10 cellular contexts compared by ENCODE assay signal in genomic region chr19:55156202-55157063, GRCh38. TPM values are rescaled to one million over a fixed set of nuclear protein-coding genes. Genes with fewer than 3 reads are reported as not detected.
DNase-seq lines count a peak whose midpoint lies in the region; ATAC-seq, FAIRE-seq and TF ChIP-seq lines count a peak whose summit lies in the region.
"Had no signal": no experiment of that assay in that cellular context is flagged by ENCODE, and none has a peak within 500 bp of the region (broad histone marks: within the 10 kb centered on the region; RNA-seq: fewer than 3 reads in every experiment).

No MANE protein-coding gene starts in this region.

- no peak for TF ChIP-seq EP300 in HepG2 (IDR thresholded peaks at IDR 0.05; ENCODE audit: low read depth in 2 of 2, low read length in 2 of 2)
- no peak for TF ChIP-seq EP300 in HepG2 (CRISPR knock-in tag; IDR thresholded peaks at IDR 0.05; ENCODE audit: borderline replicate concordance)

- in situ Hi-C loops in HepG2 (cut with HindIII; ENCODE audit: extremely low pct_ligation_motif_present, low pct_unique_long_range_greater_than_20kb), result no loop called here

- no peaks in the 10 kb centered on the region for H3K36me3 ChIP-seq in HepG2 (replicated peaks in 1 of 2; ENCODE audit: control insufficient read depth in 1 of 2, insufficient read depth in 2 of 2, low read length in 2 of 2)
- H3K36me3 ChIP-seq in right lobe of liver, result no peaks in the 10 kb centered on the region
- H3K36me3 ChIP-seq in mesenchymal stem cell (ENCODE audit: control insufficient read depth in 1 of 2, insufficient read depth in 2 of 2, low read depth in 1 of 2, low read length in 2 of 2), result no peaks in the 10 kb centered on the region
- H3K36me3 ChIP-seq in aorta (ENCODE audit: control insufficient read depth in 1 of 2, insufficient read depth in 2 of 2, low read length in 1 of 2), result no peaks in the 10 kb centered on the region

- POLR2A ChIA-PET in HepG2 (lab: Yijun Ruan, JAX), result interaction anchor here (0.6 to 1.2 kb wide), 4 partner anchors 76 to 238 kb away, joined by 3 to 4 read pairs (median 4); partner anchors contain the start of gene PPP6R1

- FAIRE-seq in HepG2 (lab: Jason Lieb, UNC), result no peak

- TF ChIP-seq RAD21 in HepG2 (CRISPR knock-in tag; IDR thresholded peaks at IDR 0.05), result no peak

- WGBS in HepG2 (ENCODE audit: low lambda C conversion rate), result 5% methylated on average over 17 of the region's 52 CpGs
- WGBS in right lobe of liver (ENCODE audit: insufficient coverage, low coverage, low lambda C conversion rate, missing lambda C conversion rate), result 5% methylated on average over 19 of the region's 52 CpGs
- WGBS in mesenchymal stem cell, result 7% methylated on average over 38 of the region's 52 CpGs
- 3 to 5% methylated on average over 48 to 52 of the region's 52 CpGs for WGBS in aorta, 2 donors

- H3K9me3 ChIP-seq in HepG2 (ENCODE audit: low read length), result peaks cover 8% of the 10 kb centered on the region
- no peaks in the 10 kb centered on the region for H3K9me3 ChIP-seq in right lobe of liver
- H3K9me3 ChIP-seq in mesenchymal stem cell (ENCODE audit: control insufficient read depth, low read length), result peaks cover 6% of the 10 kb centered on the region
- H3K9me3 ChIP-seq in aorta (ENCODE audit: control insufficient read depth, low read length), result no peaks in the 10 kb centered on the region

- H4K8ac ChIP-seq in mesenchymal stem cell (ENCODE audit: low read length), result no peak overlapping the region

- intact Hi-C loops in HepG2 (cut with micrococcal nuclease; ENCODE audit: unreplicated experiment), result no loop called here
- intact Hi-C loops in right lobe of liver (cut with DNase I), result no loop called here
- intact Hi-C loops in dorsolateral prefrontal cortex (cut with DNase I), result no loop called here
- intact Hi-C loops in aorta (cut with DNase I), result no loop called here

- H3K4me2 ChIP-seq in HepG2 (ENCODE audit: low read depth, low read length), result peak overlapping the region; percentile 74
- no peak overlapping the region for H3K4me2 ChIP-seq in mesenchymal stem cell (ENCODE audit: low read length, poor library complexity, severe bottlenecking)

- H3K9ac ChIP-seq in HepG2 (ENCODE audit: insufficient read depth, low read depth, low read length) (peak overlapping the region; percentile 46; the same call in 1 of the 2 replicates), mesenchymal stem cell (ENCODE audit: low read length) (no peak overlapping the region)

- H3K27me3 ChIP-seq in HepG2 (ENCODE audit: control insufficient read depth in 1 of 2, insufficient read depth in 2 of 2, low read length in 2 of 2) (peaks cover 0 to 24% of the 10 kb centered on the region in 2 experiments; a peak in 2 of 5 replicates), right lobe of liver (peaks cover 0 to 15% of the 10 kb centered on the region in 2 donors), dorsolateral prefrontal cortex (peaks cover 0 to 64% (median 38%) of the 10 kb centered on the region in 45 donors), mesenchymal stem cell (ENCODE audit: control insufficient read depth in 1 of 2, insufficient read depth in 1 of 2, low read length in 2 of 2) (peaks cover 28 to 29% of the 10 kb centered on the region in 2 experiments), aorta (ENCODE audit: control insufficient read depth in 1 of 2, insufficient read depth in 2 of 2, low read length in 1 of 2) (no peaks in the 10 kb centered on the region)

- H4K91ac ChIP-seq in mesenchymal stem cell (ENCODE audit: low read length), result no peak overlapping the region

- no TSS peak for BruUV-seq in HepG2 (replicated peaks; lab: Mats Ljungman, UMichigan)

- H2BK15ac ChIP-seq in mesenchymal stem cell (ENCODE audit: low read depth, poor library complexity, severe bottlenecking), result no peak overlapping the region

- H3K27ac ChIP-seq in HepG2 (ENCODE audit: extremely low read length, insufficient read depth, low read length), result no peak overlapping the region
- H3K27ac ChIP-seq in right lobe of liver, result no peak overlapping the region
- H3K27ac ChIP-seq in dorsolateral prefrontal cortex, result no peak overlapping the region
- no peak overlapping the region for H3K27ac ChIP-seq in mesenchymal stem cell (ENCODE audit: low read length, poor library complexity, severe bottlenecking)
- no peak overlapping the region for H3K27ac ChIP-seq in aorta (ENCODE audit: low read depth in 1 of 2, low read length in 2 of 2)
- H3K27ac ChIP-seq: skin epidermis, VCaP had no signal

- no peak overlapping the region for H3K23ac ChIP-seq in mesenchymal stem cell (ENCODE audit: low read length in 2 of 2)

- H2BK5ac ChIP-seq in mesenchymal stem cell (ENCODE audit: low read depth, low read length, poor library complexity, severe bottlenecking), result no peak overlapping the region

- H2AFZ ChIP-seq in HepG2 (ENCODE audit: low read length), result no peak overlapping the region
- H2AFZ ChIP-seq in mesenchymal stem cell (ENCODE audit: low read depth, low read length), result peak overlapping the region; percentile 18

- H3K4me3 ChIP-seq in HepG2 (replicated peaks in 1 of 3; ENCODE audit: insufficient read depth in 1 of 3, low read depth in 2 of 3, low read length in 3 of 3), result peak overlapping the region; percentile 45 to 71 (median 51); a peak in 5 of 6 replicates
- H3K4me3 ChIP-seq in right lobe of liver, result no peak overlapping the region
- peak overlapping the region in 30 of 59 donors; percentile 7 to 51 (median 35) for H3K4me3 ChIP-seq in dorsolateral prefrontal cortex
- H3K4me3 ChIP-seq in mesenchymal stem cell (ENCODE audit: insufficient read depth in 1 of 2, low read depth in 1 of 2, low read length in 2 of 2), result no peak overlapping the region
- no peak overlapping the region for H3K4me3 ChIP-seq in aorta (ENCODE audit: low read length in 2 of 2)

- no peak overlapping the region for H3K18ac ChIP-seq in mesenchymal stem cell (ENCODE audit: low read depth in 1 of 2, low read length in 2 of 2)

- no peak overlapping the region for H2BK12ac ChIP-seq in mesenchymal stem cell (ENCODE audit: low read length in 2 of 2)

- no peak overlapping the region for H2BK120ac ChIP-seq in mesenchymal stem cell (ENCODE audit: low read depth, low read length)

- no peaks in the 10 kb centered on the region for H4K20me1 ChIP-seq in HepG2 (ENCODE audit: insufficient read depth, low read length)

- no peaks in the 10 kb centered on the region for H3K79me2 ChIP-seq in HepG2 (ENCODE audit: insufficient read depth, low read length)

- no peaks in the 10 kb centered on the region for H3K79me1 ChIP-seq in mesenchymal stem cell (replicated peaks; ENCODE audit: low read length, poor library complexity, severe bottlenecking)

- ATAC-seq in HepG2, result peak; percentile 54
- ATAC-seq in right lobe of liver, result no peak
- no peak for ATAC-seq in HG03108 (IDR thresholded peaks at IDR 0.05; ENCODE audit: unreplicated experiment)
- no peak for ATAC-seq in aorta (ENCODE audit: low FRiP score)

- no peak overlapping the region for H2AK5ac ChIP-seq in mesenchymal stem cell (ENCODE audit: low read length, severe bottlenecking)

- H3K4me1 ChIP-seq in HepG2 (ENCODE audit: insufficient read depth, low read length), result peaks cover 20% of the 10 kb centered on the region
- H3K4me1 ChIP-seq in right lobe of liver, result no peaks in the 10 kb centered on the region
- H3K4me1 ChIP-seq in mesenchymal stem cell (ENCODE audit: control insufficient read depth, insufficient read depth, low read depth, low read length), result peaks cover 30% of the 10 kb centered on the region
- no peaks in the 10 kb centered on the region for H3K4me1 ChIP-seq in aorta (ENCODE audit: control insufficient read depth in 1 of 2, insufficient read depth in 2 of 2, low read length in 2 of 2)

- no peak overlapping the region for H3K14ac ChIP-seq in mesenchymal stem cell (ENCODE audit: low read length in 2 of 2)

- no peak overlapping the region for H3K4ac ChIP-seq in mesenchymal stem cell (ENCODE audit: low read depth in 1 of 2, low read length in 2 of 2)

- DNase-seq in HepG2 (ENCODE audit: low spot score), result peak; percentile 64
- DNase-seq in right lobe of liver, result no peak
- peak; percentile 30 for DNase-seq in NOMO-1 treated with DMSO at 0.1 percent for 48 hours (lab: John Stamatoyannopoulos, UW; ENCODE audit: unreplicated experiment)
- DNase-seq in dorsolateral prefrontal cortex, result no peak
- peak; percentile 39 for DNase-seq in mesenchymal stem cell
- DNase-seq in NCI-H2171 (lab: John Stamatoyannopoulos, UW), result no peak
- DNase-seq in aorta, result no peak

- CTCF ChIA-PET in HepG2 (lab: Yijun Ruan, JAX; ENCODE audit: low intra/inter-chr PET ratio, low total read pairs), result no interaction called here

- TF ChIP-seq CTCF in HepG2 (CRISPR knock-in tag; IDR thresholded peaks at IDR 0.05) (no peak), right lobe of liver (IDR thresholded peaks at IDR 0.05) (no peak), dorsolateral prefrontal cortex (IDR thresholded peaks at IDR 0.05 in 54 of 56, conservative IDR thresholded peaks at IDR 0.05 in 2 of 56; ENCODE audit: low read depth in 1 of 56, partially characterized antibody in 56 of 56) (no peak)

- TF ChIP-seq POLR2A in HepG2 (IDR thresholded peaks at IDR 0.05; ENCODE audit: insufficient read depth in 1 of 2, low read depth in 2 of 2, low read length in 2 of 2) (no peak), right lobe of liver (IDR thresholded peaks at IDR 0.05) (no peak)

RNA-seq across cellular contexts. Expression of gene TNNI3, which starts 1.1 kb away (rescaled TPM):
- total RNA-seq in HepG2 (2016; rRNA removed; fragmentation: Illumina TruSeq; extraction: Trizol) (3.5 and 3.7 TPM in 2 replicates), right lobe of liver (under 1 TPM in 3 of 6 experiments, not detected in 3; 0.43 to 0.83 (median 0.62) TPM), dorsolateral prefrontal cortex (1 to 10 TPM in 7 of 120 experiments, under 1 TPM in 5, not detected in 108; 0.73 to 2.4 (median 1.2) TPM), aorta (not detected)
- 1.9 and 3.2 TPM in 2 replicates for total RNA-seq in HepG2 (2016; cell fraction: cytosol; rRNA removed; fragmentation: Illumina TruSeq; extraction: Trizol; ENCODE audit: low read depth)
- total RNA-seq in HepG2 (2016; cell fraction: insoluble cytoplasmic fraction; rRNA removed; fragmentation: Illumina TruSeq; extraction: Trizol), result 3.8 and 5.6 TPM in 2 replicates
- total RNA-seq in HepG2 (2016; cell fraction: membrane; rRNA removed; fragmentation: Illumina TruSeq; extraction: Trizol), result 2.0 and 2.4 TPM in 2 replicates
- total RNA-seq in HepG2 (2016; cell fraction: nucleus; rRNA removed; fragmentation: Illumina TruSeq; extraction: Trizol), result 1.6 and 2.3 TPM in 2 replicates
- polyA plus RNA-seq in HepG2 (2011; rRNA removed) (3.7 TPM in 2 replicates), aorta (10 to 100 TPM in 1 of 2 donors, under 1 TPM in 1; 0.51 to 14.1 TPM)
- polyA plus RNA-seq in HepG2 (2011; cell fraction: cytosol; rRNA removed), result 4.8 and 5.7 TPM in 2 replicates
- 2.4 and 3.1 TPM in 2 replicates for polyA plus RNA-seq in HepG2 (2011; cell fraction: nucleus; rRNA removed)
- polyA plus RNA-seq in HepG2 (2012), result 4.6 and 9.0 TPM in 2 replicates
- 1.5 and 2.8 TPM in 2 replicates for polyA plus RNA-seq in HepG2 (2016; cell fraction: cytosol; fragmentation: Illumina TruSeq; extraction: Trizol; ENCODE audit: low read depth)
- 4.3 and 5.1 TPM in 2 replicates for polyA plus RNA-seq in HepG2 (2016; cell fraction: insoluble cytoplasmic fraction; fragmentation: Illumina TruSeq; extraction: Trizol; ENCODE audit: low read depth)
- 1.1 and 1.6 TPM in 2 replicates for polyA plus RNA-seq in HepG2 (2016; cell fraction: membrane; fragmentation: Illumina TruSeq; extraction: Trizol; ENCODE audit: low read depth)
- polyA plus RNA-seq in HepG2 (2016; cell fraction: nucleus; fragmentation: Illumina TruSeq; extraction: Trizol; ENCODE audit: insufficient read depth, low read depth), result 3.4 TPM in 2 replicates
- polyA minus RNA-seq in HepG2 (2011; rRNA and poly(A)+ RNA removed; ENCODE audit: low replicate concordance), result 0.48 and 0.75 TPM in 2 replicates
- polyA minus RNA-seq in HepG2 (2011; cell fraction: cytosol; rRNA and poly(A)+ RNA removed), result not detected in 2 replicates
- polyA minus RNA-seq in HepG2 (2011; cell fraction: nucleus; rRNA and poly(A)+ RNA removed), result not detected in 2 replicates
- polyA plus RNA-seq in mesenchymal stem cell (2013, experiment 1 of 2), result 0.18 TPM
- 0.18 TPM for polyA plus RNA-seq in mesenchymal stem cell (2013, experiment 2 of 2)

RNA-seq across cellular contexts. Expression of gene TNNT1, which starts 7.4 kb away (rescaled TPM):
- 1.3 and 1.4 TPM in 2 replicates for total RNA-seq in HepG2 (2016; rRNA removed; fragmentation: Illumina TruSeq; extraction: Trizol)
- total RNA-seq in HepG2 (2016; cell fraction: cytosol; rRNA removed; fragmentation: Illumina TruSeq; extraction: Trizol; ENCODE audit: low read depth), result 0.91 and 3.3 TPM in 2 replicates
- total RNA-seq in HepG2 (2016; cell fraction: insoluble cytoplasmic fraction; rRNA removed; fragmentation: Illumina TruSeq; extraction: Trizol), result 1.3 and 1.5 TPM in 2 replicates
- 3.2 and 3.6 TPM in 2 replicates for total RNA-seq in HepG2 (2016; cell fraction: membrane; rRNA removed; fragmentation: Illumina TruSeq; extraction: Trizol)
- total RNA-seq in HepG2 (2016; cell fraction: nucleus; rRNA removed; fragmentation: Illumina TruSeq; extraction: Trizol), result 0.99 and 1.1 TPM in 2 replicates
- 1.3 and 2.4 TPM in 2 replicates for polyA plus RNA-seq in HepG2 (2011; rRNA removed)
- polyA plus RNA-seq in HepG2 (2011; cell fraction: cytosol; rRNA removed), result 2.1 and 2.2 TPM in 2 replicates
- 1.6 and 1.8 TPM in 2 replicates for polyA plus RNA-seq in HepG2 (2011; cell fraction: nucleus; rRNA removed)
- polyA plus RNA-seq in HepG2 (2012), result 1.8 and 3.8 TPM in 2 replicates
- 3.1 and 3.6 TPM in 2 replicates for polyA plus RNA-seq in HepG2 (2016; cell fraction: cytosol; fragmentation: Illumina TruSeq; extraction: Trizol; ENCODE audit: low read depth)
- polyA plus RNA-seq in HepG2 (2016; cell fraction: insoluble cytoplasmic fraction; fragmentation: Illumina TruSeq; extraction: Trizol; ENCODE audit: low read depth), result 0.81 and 1.7 TPM in 2 replicates
- 2.3 and 3.5 TPM in 2 replicates for polyA plus RNA-seq in HepG2 (2016; cell fraction: membrane; fragmentation: Illumina TruSeq; extraction: Trizol; ENCODE audit: low read depth)
- polyA plus RNA-seq in HepG2 (2016; cell fraction: nucleus; fragmentation: Illumina TruSeq; extraction: Trizol; ENCODE audit: insufficient read depth, low read depth), result 1.7 and 2.1 TPM in 2 replicates
- polyA minus RNA-seq in HepG2 (2011; rRNA and poly(A)+ RNA removed; ENCODE audit: low replicate concordance), result 0.64 and 6.2 TPM in 2 replicates
- 2.5 TPM in 1 of 2 replicates, not detected in the other for polyA minus RNA-seq in HepG2 (2011; cell fraction: cytosol; rRNA and poly(A)+ RNA removed)
- 1.0 TPM in 1 of 2 replicates, not detected in the other for polyA minus RNA-seq in HepG2 (2011; cell fraction: nucleus; rRNA and poly(A)+ RNA removed)
- 10 to 100 TPM in 1 of 6 experiments, 1 to 10 TPM in 3, not detected in 2; 1.2 to 10.9 (median 1.6) TPM for total RNA-seq in right lobe of liver
- 10 to 100 TPM in 68 of 120 experiments, 1 to 10 TPM in 52; 1.3 to 45.0 (median 10.7) TPM for total RNA-seq in dorsolateral prefrontal cortex
- polyA plus RNA-seq in mesenchymal stem cell (2013, experiment 1 of 2), result 1.2 TPM
- polyA plus RNA-seq in mesenchymal stem cell (2013, experiment 2 of 2), result 0.99 TPM
- 1 to 10 TPM in 1 of 2 donors, not detected in 1; 1.3 TPM for total RNA-seq in aorta
- 1 to 10 TPM; 1.4 to 2.0 TPM for polyA plus RNA-seq in aorta

RNA-seq across cellular contexts. Expression of gene DNAAF3, which starts 10.0 kb away (rescaled TPM):
- total RNA-seq in HepG2 (2016; rRNA removed; fragmentation: Illumina TruSeq; extraction: Trizol), result 0.40 and 0.41 TPM in 2 replicates
- 0.40 TPM in 1 of 2 replicates, not detected in the other for total RNA-seq in HepG2 (2016; cell fraction: cytosol; rRNA removed; fragmentation: Illumina TruSeq; extraction: Trizol; ENCODE audit: low read depth)
- total RNA-seq in HepG2 (2016; cell fraction: insoluble cytoplasmic fraction; rRNA removed; fragmentation: Illumina TruSeq; extraction: Trizol), result 0.17 and 0.30 TPM in 2 replicates
- 0.17 and 0.34 TPM in 2 replicates for total RNA-seq in HepG2 (2016; cell fraction: membrane; rRNA removed; fragmentation: Illumina TruSeq; extraction: Trizol)
- 0.66 and 1.1 TPM in 2 replicates for total RNA-seq in HepG2 (2016; cell fraction: nucleus; rRNA removed; fragmentation: Illumina TruSeq; extraction: Trizol)
- polyA plus RNA-seq in HepG2 (2011; rRNA removed), result 0.30 and 0.33 TPM in 2 replicates
- polyA plus RNA-seq in HepG2 (2011; cell fraction: cytosol; rRNA removed), result 0.12 and 0.27 TPM in 2 replicates
- 1.0 and 1.6 TPM in 2 replicates for polyA plus RNA-seq in HepG2 (2011; cell fraction: nucleus; rRNA removed)
- 0.24 and 0.31 TPM in 2 replicates for polyA plus RNA-seq in HepG2 (2012)
- 0.28 TPM in 1 of 2 replicates, not detected in the other for polyA plus RNA-seq in HepG2 (2016; cell fraction: cytosol; fragmentation: Illumina TruSeq; extraction: Trizol; ENCODE audit: low read depth)
- polyA plus RNA-seq in HepG2 (2016; cell fraction: insoluble cytoplasmic fraction; fragmentation: Illumina TruSeq; extraction: Trizol; ENCODE audit: low read depth), result 0.41 and 0.73 TPM in 2 replicates
- not detected in 2 replicates for polyA plus RNA-seq in HepG2 (2016; cell fraction: membrane; fragmentation: Illumina TruSeq; extraction: Trizol; ENCODE audit: low read depth)
- 1.1 and 1.9 TPM in 2 replicates for polyA plus RNA-seq in HepG2 (2016; cell fraction: nucleus; fragmentation: Illumina TruSeq; extraction: Trizol; ENCODE audit: insufficient read depth, low read depth)
- polyA minus RNA-seq in HepG2 (2011; rRNA and poly(A)+ RNA removed; ENCODE audit: low replicate concordance), result 0.06 and 16.2 TPM in 2 replicates
- not detected in 2 replicates for polyA minus RNA-seq in HepG2 (2011; cell fraction: cytosol; rRNA and poly(A)+ RNA removed)
- 0.26 TPM in 1 of 2 replicates, not detected in the other for polyA minus RNA-seq in HepG2 (2011; cell fraction: nucleus; rRNA and poly(A)+ RNA removed)
- total RNA-seq in right lobe of liver, result 1 to 10 TPM in 2 of 6 experiments, under 1 TPM in 4; 0.22 to 4.3 (median 0.49) TPM
- total RNA-seq in dorsolateral prefrontal cortex, result 1 to 10 TPM in 38 of 120 experiments, under 1 TPM in 36, not detected in 46; 0.28 to 3.9 (median 1.0) TPM
- 0.37 TPM for polyA plus RNA-seq in mesenchymal stem cell (2013, experiment 1 of 2)
- polyA plus RNA-seq in mesenchymal stem cell (2013, experiment 2 of 2), result 0.45 TPM
- not detected for total RNA-seq in aorta
- under 1 TPM; 0.38 to 0.87 TPM for polyA plus RNA-seq in aorta

RNA-seq across cellular contexts. Expression of gene SYT5, which starts 23.7 kb away (rescaled TPM):
- total RNA-seq in HepG2 (2016; rRNA removed; fragmentation: Illumina TruSeq; extraction: Trizol), result not detected in 2 replicates
- not detected in 2 replicates for total RNA-seq in HepG2 (2016; cell fraction: cytosol; rRNA removed; fragmentation: Illumina TruSeq; extraction: Trizol; ENCODE audit: low read depth)
- total RNA-seq in HepG2 (2016; cell fraction: insoluble cytoplasmic fraction; rRNA removed; fragmentation: Illumina TruSeq; extraction: Trizol), result not detected in 2 replicates
- not detected in 2 replicates for total RNA-seq in HepG2 (2016; cell fraction: membrane; rRNA removed; fragmentation: Illumina TruSeq; extraction: Trizol)
- 0.12 TPM in 1 of 2 replicates, not detected in the other for total RNA-seq in HepG2 (2016; cell fraction: nucleus; rRNA removed; fragmentation: Illumina TruSeq; extraction: Trizol)
- 0.04 TPM in 1 of 2 replicates, not detected in the other for polyA plus RNA-seq in HepG2 (2011; rRNA removed)
- polyA plus RNA-seq in HepG2 (2011; cell fraction: cytosol; rRNA removed), result 0.11 TPM in 1 of 2 replicates, not detected in the other
- polyA plus RNA-seq in HepG2 (2011; cell fraction: nucleus; rRNA removed), result 0.87 and 0.90 TPM in 2 replicates
- 0.24 and 0.25 TPM in 2 replicates for polyA plus RNA-seq in HepG2 (2012)
- polyA plus RNA-seq in HepG2 (2016; cell fraction: cytosol; fragmentation: Illumina TruSeq; extraction: Trizol; ENCODE audit: low read depth), result not detected in 2 replicates
- not detected in 2 replicates for polyA plus RNA-seq in HepG2 (2016; cell fraction: insoluble cytoplasmic fraction; fragmentation: Illumina TruSeq; extraction: Trizol; ENCODE audit: low read depth)
- polyA plus RNA-seq in HepG2 (2016; cell fraction: membrane; fragmentation: Illumina TruSeq; extraction: Trizol; ENCODE audit: low read depth), result not detected in 2 replicates
- not detected in 2 replicates for polyA plus RNA-seq in HepG2 (2016; cell fraction: nucleus; fragmentation: Illumina TruSeq; extraction: Trizol; ENCODE audit: insufficient read depth, low read depth)
- 0.05 and 0.52 TPM in 2 replicates for polyA minus RNA-seq in HepG2 (2011; rRNA and poly(A)+ RNA removed; ENCODE audit: low replicate concordance)
- not detected in 2 replicates for polyA minus RNA-seq in HepG2 (2011; cell fraction: cytosol; rRNA and poly(A)+ RNA removed)
- polyA minus RNA-seq in HepG2 (2011; cell fraction: nucleus; rRNA and poly(A)+ RNA removed), result 0.62 and 2.8 TPM in 2 replicates
- 1 to 10 TPM in 1 of 6 experiments, under 1 TPM in 1, not detected in 4; 0.06 to 1.7 TPM for total RNA-seq in right lobe of liver
- total RNA-seq in dorsolateral prefrontal cortex, result 100 to 1,000 TPM in 93 of 120 experiments, 10 to 100 TPM in 27; 42.8 to 232 (median 125) TPM
- polyA plus RNA-seq in mesenchymal stem cell (2013, experiment 1 of 2), result 0.28 TPM
- polyA plus RNA-seq in mesenchymal stem cell (2013, experiment 2 of 2), result 0.38 TPM
- not detected for total RNA-seq in aorta
- polyA plus RNA-seq in aorta, result not detected

RNA-seq across cellular contexts. Expression of gene PPP1R12C, which starts 39.0 kb away (rescaled TPM):
- 13.0 and 29.7 TPM in 2 replicates for total RNA-seq in HepG2 (2016; rRNA removed; fragmentation: Illumina TruSeq; extraction: Trizol)
- 8.7 and 9.6 TPM in 2 replicates for total RNA-seq in HepG2 (2016; cell fraction: cytosol; rRNA removed; fragmentation: Illumina TruSeq; extraction: Trizol; ENCODE audit: low read depth)
- total RNA-seq in HepG2 (2016; cell fraction: insoluble cytoplasmic fraction; rRNA removed; fragmentation: Illumina TruSeq; extraction: Trizol), result 10.7 and 30.4 TPM in 2 replicates
- total RNA-seq in HepG2 (2016; cell fraction: membrane; rRNA removed; fragmentation: Illumina TruSeq; extraction: Trizol), result 16.0 and 19.8 TPM in 2 replicates
- 33.8 and 39.8 TPM in 2 replicates for total RNA-seq in HepG2 (2016; cell fraction: nucleus; rRNA removed; fragmentation: Illumina TruSeq; extraction: Trizol)
- 30.3 and 40.4 TPM in 2 replicates for polyA plus RNA-seq in HepG2 (2011; rRNA removed)
- polyA plus RNA-seq in HepG2 (2011; cell fraction: cytosol; rRNA removed), result 13.1 and 19.7 TPM in 2 replicates
- 234 and 309 TPM in 2 replicates for polyA plus RNA-seq in HepG2 (2011; cell fraction: nucleus; rRNA removed)
- 30.8 and 39.8 TPM in 2 replicates for polyA plus RNA-seq in HepG2 (2012)
- polyA plus RNA-seq in HepG2 (2016; cell fraction: cytosol; fragmentation: Illumina TruSeq; extraction: Trizol; ENCODE audit: low read depth), result 16.9 and 17.6 TPM in 2 replicates
- 21.3 and 29.2 TPM in 2 replicates for polyA plus RNA-seq in HepG2 (2016; cell fraction: insoluble cytoplasmic fraction; fragmentation: Illumina TruSeq; extraction: Trizol; ENCODE audit: low read depth)
- 27.6 and 31.9 TPM in 2 replicates for polyA plus RNA-seq in HepG2 (2016; cell fraction: membrane; fragmentation: Illumina TruSeq; extraction: Trizol; ENCODE audit: low read depth)
- 194 and 196 TPM in 2 replicates for polyA plus RNA-seq in HepG2 (2016; cell fraction: nucleus; fragmentation: Illumina TruSeq; extraction: Trizol; ENCODE audit: insufficient read depth, low read depth)
- polyA minus RNA-seq in HepG2 (2011; rRNA and poly(A)+ RNA removed; ENCODE audit: low replicate concordance), result 20.6 and 25.3 TPM in 2 replicates
- polyA minus RNA-seq in HepG2 (2011; cell fraction: cytosol; rRNA and poly(A)+ RNA removed), result 6.3 and 6.7 TPM in 2 replicates
- 22.7 and 26.5 TPM in 2 replicates for polyA minus RNA-seq in HepG2 (2011; cell fraction: nucleus; rRNA and poly(A)+ RNA removed)
- 10 to 100 TPM; 35.6 to 48.1 (median 41.7) TPM for total RNA-seq in right lobe of liver
- 100 to 1,000 TPM; 105 to 212 (median 148) TPM for total RNA-seq in dorsolateral prefrontal cortex
- 83.1 TPM for polyA plus RNA-seq in mesenchymal stem cell (2013, experiment 1 of 2)
- polyA plus RNA-seq in mesenchymal stem cell (2013, experiment 2 of 2), result 80.0 TPM
- 100 to 1,000 TPM; 134 to 218 TPM for total RNA-seq in aorta
- 100 to 1,000 TPM; 104 to 432 TPM for polyA plus RNA-seq in aorta

Comparison
In these comparisons a context has a peak if more than half of its experiments do, and no peak if none do; other contexts are left out.
1. DNase-seq: peak in HepG2 (single experiment), NOMO-1 treated with DMSO at 0.1 percent for 48 hours (single experiment) and mesenchymal stem cell (single experiment); none in right lobe of liver (0 of 3), dorsolateral prefrontal cortex (0 of 10), NCI-H2171 (single experiment) and aorta (0 of 2).
2. H3K4me3 ChIP-seq: peak in HepG2 (3 of 3) and dorsolateral prefrontal cortex (30 of 59); none in right lobe of liver (0 of 3), mesenchymal stem cell (0 of 2) and aorta (0 of 2).